ENCODE assay signal across 2 cellular contexts in genomic region chr6:17988422-17988944, GRCh38.
TF ChIP-seq lines count a peak whose summit lies in the region.

No MANE protein-coding gene starts in this region.

TF ChIP-seq in K562, 482 proteins besides CTCF, POLR2A, EP300 and RAD21 (continued from another document and continues in another):
- peak; percentile 14; the same call in 1 of the 2 replicates for TF ChIP-seq ZBTB40 (IDR thresholded peaks at IDR 0.05)
- TF ChIP-seq ZBTB40 (CRISPR knock-in tag; IDR thresholded peaks at IDR 0.05), result no peak
- no peak for TF ChIP-seq ZBTB12 (CRISPR knock-in tag; IDR thresholded peaks at IDR 0.05)
- TF ChIP-seq MYNN (IDR thresholded peaks at IDR 0.05), result no peak
- TF ChIP-seq MYNN (CRISPR knock-in tag; IDR thresholded peaks at IDR 0.05), result no peak
- no peak for TF ChIP-seq ZNF282 (CRISPR knock-in tag; IDR thresholded peaks at IDR 0.05)
- TF ChIP-seq HMBOX1 (IDR thresholded peaks at IDR 0.05), result no peak
- no peak for TF ChIP-seq HOMEZ (CRISPR knock-in tag; IDR thresholded peaks at IDR 0.05)

TF ChIP-seq in HepG2, 621 proteins besides CTCF, POLR2A, EP300 and RAD21 (continued from another document and continues in another):
- TF ChIP-seq MXD3 (CRISPR knock-in tag; IDR thresholded peaks at IDR 0.05) (no peak), GABPA (IDR thresholded peaks at IDR 0.05; ENCODE audit: low read depth, low read length) (no peak), GABPA (CRISPR knock-in tag; IDR thresholded peaks at IDR 0.05; ENCODE audit: low read depth) (no peak), FOXC1 (CRISPR knock-in tag; IDR thresholded peaks at IDR 0.05; ENCODE audit: borderline replicate concordance) (0 out of 2 replicates have a peak, but pooled peaks have one; percentile 37), KLF12 (CRISPR knock-in tag; IDR thresholded peaks at IDR 0.05; ENCODE audit: borderline replicate concordance) (no peak), CBX5 (CRISPR knock-in tag; IDR thresholded peaks at IDR 0.05; ENCODE audit: borderline replicate concordance) (no peak), NPAS2 (CRISPR knock-in tag; IDR thresholded peaks at IDR 0.05; ENCODE audit: borderline replicate concordance) (no peak), ZFAT (CRISPR knock-in tag; conservative IDR thresholded peaks at IDR 0.05) (no peak), CREBL2 (CRISPR knock-in tag; IDR thresholded peaks at IDR 0.05; ENCODE audit: borderline replicate concordance) (no peak), HBP1 (CRISPR knock-in tag; IDR thresholded peaks at IDR 0.05; ENCODE audit: low read depth) (0 out of 2 replicates have a peak, but pooled peaks have one; percentile 23), TP53 (CRISPR knock-in tag; conservative IDR thresholded peaks at IDR 0.05) (no peak), JUNB (CRISPR knock-in tag; IDR thresholded peaks at IDR 0.05; ENCODE audit: borderline replicate concordance) (no peak), HNRNPK (IDR thresholded peaks at IDR 0.05; ENCODE audit: low read depth, low read length, poor library complexity, severe bottlenecking) (no peak), RORA (CRISPR knock-in tag; IDR thresholded peaks at IDR 0.05) (no peak), ARID2 (CRISPR knock-in tag; IDR thresholded peaks at IDR 0.05; ENCODE audit: borderline replicate concordance) (peak; percentile 75; the same call in 1 of the 2 replicates), ZNF335 (CRISPR knock-in tag; IDR thresholded peaks at IDR 0.05) (no peak), STAT5B (CRISPR knock-in tag; IDR thresholded peaks at IDR 0.05) (no peak), BATF2 (CRISPR knock-in tag; IDR thresholded peaks at IDR 0.05) (no peak), KDM4B (CRISPR knock-in tag; IDR thresholded peaks at IDR 0.05) (no peak), FOSL1 (CRISPR knock-in tag; IDR thresholded peaks at IDR 0.05; ENCODE audit: borderline replicate concordance) (no peak), ATF6 (CRISPR knock-in tag; conservative IDR thresholded peaks at IDR 0.05) (no peak), SMARCE1 (IDR thresholded peaks at IDR 0.05; ENCODE audit: borderline replicate concordance) (no peak), SMAD9 (CRISPR knock-in tag; IDR thresholded peaks at IDR 0.05) (no peak), ZNF282 (IDR thresholded peaks at IDR 0.05; ENCODE audit: partially characterized antibody) (no peak), ZNF260 (CRISPR knock-in tag; IDR thresholded peaks at IDR 0.05; ENCODE audit: borderline replicate concordance, low read depth) (no peak), FIP1L1 (IDR thresholded peaks at IDR 0.05; ENCODE audit: borderline replicate concordance, insufficient read depth, low read depth, low read length) (no peak), SP1 (IDR thresholded peaks at IDR 0.05) (no peak), SP1 (CRISPR knock-in tag; IDR thresholded peaks at IDR 0.05) (no peak), CHD4 (IDR thresholded peaks at IDR 0.05; ENCODE audit: borderline replicate concordance, low read length) (0 out of 2 replicates have a peak, but pooled peaks have one; percentile 27), HNF1A (IDR thresholded peaks at IDR 0.05; ENCODE audit: low read depth) (no peak), HNF1A (CRISPR knock-in tag; IDR thresholded peaks at IDR 0.05; ENCODE audit: borderline replicate concordance) (no peak), ZSCAN30 (CRISPR knock-in tag; IDR thresholded peaks at IDR 0.05) (no peak), BORCS8-MEF2B (CRISPR knock-in tag; IDR thresholded peaks at IDR 0.05) (peak; percentile 56; the same call in 1 of the 2 replicates), ZNF331 (CRISPR knock-in tag; IDR thresholded peaks at IDR 0.05) (no peak), REL (CRISPR knock-in tag; conservative IDR thresholded peaks at IDR 0.05) (0 out of 2 replicates have a peak, but pooled peaks have one; percentile 38), ZSCAN31 (CRISPR knock-in tag; IDR thresholded peaks at IDR 0.05; ENCODE audit: low read depth) (no peak), ZNF724P (CRISPR knock-in tag; IDR thresholded peaks at IDR 0.05; ENCODE audit: borderline replicate concordance) (no peak), ZBTB7B (CRISPR knock-in tag; IDR thresholded peaks at IDR 0.05) (no peak), RFX5 (IDR thresholded peaks at IDR 0.05; ENCODE audit: low read depth, low read length) (no peak), ZNF704 (CRISPR knock-in tag; IDR thresholded peaks at IDR 0.05; ENCODE audit: borderline replicate concordance) (peak; percentile 59; the same call in 1 of the 2 replicates), ZFYVE20 (CRISPR knock-in tag; IDR thresholded peaks at IDR 0.05; ENCODE audit: borderline replicate concordance, low read depth) (no peak), POGK (CRISPR knock-in tag; conservative IDR thresholded peaks at IDR 0.05) (no peak; the same call in 1 of the 2 replicates), NR2F6 (IDR thresholded peaks at IDR 0.05) (no peak), NR2F6 (CRISPR knock-in tag; IDR thresholded peaks at IDR 0.05) (no peak), ZBTB49 (CRISPR knock-in tag; IDR thresholded peaks at IDR 0.05; ENCODE audit: borderline replicate concordance) (no peak), JARID2 (CRISPR knock-in tag; IDR thresholded peaks at IDR 0.05; ENCODE audit: insufficient replicate concordance) (no peak), ASH2L (IDR thresholded peaks at IDR 0.05; ENCODE audit: insufficient read length, low read depth, low read length) (peak; percentile 38), ZNF576 (CRISPR knock-in tag; IDR thresholded peaks at IDR 0.05) (no peak), ZNF589 (CRISPR knock-in tag; conservative IDR thresholded peaks at IDR 0.05) (0 out of 2 replicates have a peak, but pooled peaks have one; percentile 32), TEAD3 (CRISPR knock-in tag; optimal IDR thresholded peaks at IDR 0.05; ENCODE audit: borderline replicate concordance) (peak; percentile 5), ZNF775 (CRISPR knock-in tag; IDR thresholded peaks at IDR 0.05; ENCODE audit: borderline replicate concordance) (no peak), SMAD3 (CRISPR knock-in tag; IDR thresholded peaks at IDR 0.05) (no peak), MATR3 (CRISPR knock-in tag; IDR thresholded peaks at IDR 0.05) (no peak), ZNF839 (CRISPR knock-in tag; IDR thresholded peaks at IDR 0.05; ENCODE audit: borderline replicate concordance) (no peak)
